Comparison of ENCODE assay signal across 1 cellular context in genomic region chr11:73137942-73138274, GRCh38.
TF ChIP-seq lines count a peak whose summit lies in the region.

No MANE protein-coding gene starts in this region.

TF ChIP-seq in H1, 55 proteins besides CTCF, POLR2A, EP300 and RAD21:
- TF ChIP-seq SIRT6 (IDR thresholded peaks at IDR 0.05; ENCODE audit: low read length): no peak
- TF ChIP-seq MAFK (IDR thresholded peaks at IDR 0.05; ENCODE audit: low read depth, low read length): 0 out of 2 replicates have a peak, but pooled peaks have one; percentile 27
